ENCODE assay signal across 11 cellular contexts in the genomic region with DNA sequence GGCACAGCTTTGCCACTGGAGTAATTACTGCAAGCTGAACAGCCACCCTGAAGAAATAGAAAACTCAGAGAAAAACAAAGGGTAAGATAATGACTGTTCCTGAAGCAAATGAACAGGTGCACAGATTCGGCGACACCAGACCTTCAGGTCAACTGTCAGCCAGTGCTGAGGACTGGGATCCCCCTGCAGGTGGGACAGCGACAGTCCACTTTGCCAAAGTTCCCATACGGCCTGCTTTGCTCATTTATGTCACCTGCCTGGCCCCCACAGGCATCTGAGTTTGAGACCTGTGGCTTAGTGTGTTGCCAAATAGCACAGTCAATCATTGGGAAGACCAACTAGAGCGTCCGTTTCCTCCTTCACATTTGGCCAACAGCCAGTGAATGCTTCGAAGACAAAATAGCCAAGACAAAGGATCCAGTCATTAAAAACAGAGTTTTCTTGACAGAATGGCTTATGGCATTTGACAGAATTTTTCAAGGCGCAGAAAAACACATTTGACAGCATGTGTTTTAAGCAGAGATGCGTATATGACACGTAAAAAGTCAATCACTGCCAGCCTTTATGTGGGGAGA.
DNase-seq lines count a peak whose midpoint lies in the region; ATAC-seq and TF ChIP-seq lines count a peak whose summit lies in the region.
"Had no signal": no experiment of that assay in that cellular context is flagged by ENCODE, and none has a peak within 500 bp of the region (broad histone marks: within the 10 kb centered on the region; RNA-seq: fewer than 3 reads in every experiment).

No MANE protein-coding gene starts in this region.

- H3K4me2 ChIP-seq in neural cell (ENCODE audit: low read length), result no peak overlapping the region

- H3K27ac ChIP-seq in brain microvascular endothelial cell (no peak overlapping the region), neural cell (ENCODE audit: low read length) (no peak overlapping the region)
- H3K27ac ChIP-seq: sigmoid colon had no signal

- DNase-seq in G401 (ENCODE audit: low spot score), result peak; percentile 53
- no peak for DNase-seq in LNCaP clone FGC (ENCODE audit: low read depth)
- no peak for DNase-seq in brain microvascular endothelial cell
- no peak for DNase-seq in immature natural killer cell
- no peak for DNase-seq in HPDE6-E6E7 (ENCODE audit: extremely low spot score)
- DNase-seq: activated CD4-positive, alpha-beta memory T cell treated with anti-CD3 and anti-CD28 coated beads, Interleukin-2, amount 10 ng/mL, durations not matched to agents 7 days and 5 days; effector CD4-positive, alpha-beta T cell; sigmoid colon had no signal

- in situ Hi-C loops in G401 (cut with HindIII; ENCODE audit: low sequenced_read_pairs) (no loop called here), brain microvascular endothelial cell (cut with HindIII; ENCODE audit: low pct_ligation_motif_present, low sequenced_read_pairs) (no loop called here)

- no peak overlapping the region for H3K9ac ChIP-seq in neural cell (ENCODE audit: low read length)

- H3K9me3 Mint-ChIP-seq in immature natural killer cell, result peaks cover 0 to 1% (median 0%) of the 10 kb centered on the region in 6 donors
- H3K9me3 Mint-ChIP-seq: activated CD4-positive, alpha-beta memory T cell treated with anti-CD3 and anti-CD28 coated beads, Interleukin-2, amount 10 ng/mL, durations not matched to agents 7 days and 5 days had no signal

- H3K36me3 ChIP-seq in brain microvascular endothelial cell (replicated peaks) (no peaks in the 10 kb centered on the region), neural cell (ENCODE audit: insufficient read depth, low read length) (no peaks in the 10 kb centered on the region)
- H3K36me3 ChIP-seq: sigmoid colon had no signal

- no peaks in the 10 kb centered on the region for H3K9me2 ChIP-seq in neural cell (ENCODE audit: insufficient read depth, low read length)

- H3K4me3 Mint-ChIP-seq in immature natural killer cell, result no peak overlapping the region
- H3K4me3 Mint-ChIP-seq: activated CD4-positive, alpha-beta memory T cell treated with anti-CD3 and anti-CD28 coated beads, Interleukin-2, amount 10 ng/mL, durations not matched to agents 7 days and 5 days; activated naive CD8-positive, alpha-beta T cell had no signal

- H3K9me3 ChIP-seq in neural cell (ENCODE audit: low read length), result no peaks in the 10 kb centered on the region

- H3K27me3 ChIP-seq in brain microvascular endothelial cell (replicated peaks) (no peaks in the 10 kb centered on the region), neural cell (ENCODE audit: insufficient read depth, low read depth, low read length) (no peaks in the 10 kb centered on the region)
- H3K27me3 ChIP-seq: sigmoid colon had no signal

- H4K20me1 ChIP-seq in neural cell (ENCODE audit: insufficient read depth), result no peaks in the 10 kb centered on the region

- TF ChIP-seq CTCF in LNCaP clone FGC (IDR thresholded peaks at IDR 0.05; ENCODE audit: control insufficient read depth, extremely low read depth, insufficient read depth) (peak; percentile 30), brain microvascular endothelial cell (IDR thresholded peaks at IDR 0.05; ENCODE audit: low read depth, low read length, missing control alignments) (peak; percentile 39), neural cell (IDR thresholded peaks at IDR 0.05; ENCODE audit: poor library complexity, severe bottlenecking) (no peak)

- H3K27me3 Mint-ChIP-seq in immature natural killer cell (ENCODE audit: low read depth in 3 of 3), result peaks cover 2 to 4% (median 2%) of the 10 kb centered on the region in 3 donors

- no peaks in the 10 kb centered on the region for H3K36me3 Mint-ChIP-seq in immature natural killer cell
- H3K36me3 Mint-ChIP-seq: activated naive CD8-positive, alpha-beta T cell had no signal

- no peak overlapping the region for H3K27ac Mint-ChIP-seq in immature natural killer cell
- H3K27ac Mint-ChIP-seq: activated CD4-positive, alpha-beta memory T cell treated with anti-CD3 and anti-CD28 coated beads, Interleukin-2, amount 10 ng/mL, durations not matched to agents 7 days and 5 days; activated naive CD8-positive, alpha-beta T cell had no signal

- no peaks in the 10 kb centered on the region for H3K79me2 ChIP-seq in neural cell (replicated peaks; ENCODE audit: insufficient read depth, low read length)

- H2AFZ ChIP-seq in neural cell (ENCODE audit: low read depth, low read length), result no peak overlapping the region

- no peak for TF ChIP-seq RAD21 in neural cell (conservative IDR thresholded peaks at IDR 0.05)

- peak; percentile 85 for TF ChIP-seq EP300 in neural cell (conservative IDR thresholded peaks at IDR 0.05; ENCODE audit: poor library complexity, severe bottlenecking)

- no peaks in the 10 kb centered on the region for H3K4me1 Mint-ChIP-seq in immature natural killer cell
- H3K4me1 Mint-ChIP-seq: activated CD4-positive, alpha-beta memory T cell treated with anti-CD3 and anti-CD28 coated beads, Interleukin-2, amount 10 ng/mL, durations not matched to agents 7 days and 5 days had no signal

- H3K4me3 ChIP-seq in LNCaP clone FGC (ENCODE audit: low read depth, low read length) (no peak overlapping the region), brain microvascular endothelial cell (ENCODE audit: low read depth, low read length) (no peak overlapping the region), neural cell (ENCODE audit: low read length) (no peak overlapping the region)
- H3K4me3 ChIP-seq: sigmoid colon had no signal

- ATAC-seq in GM19455 (IDR thresholded peaks at IDR 0.05; ENCODE audit: unreplicated experiment), result no peak

- no peaks in the 10 kb centered on the region for H3F3A ChIP-seq in neural cell (ENCODE audit: insufficient read depth, low read length, poor library complexity, severe bottlenecking)

TF ChIP-seq in neural cell, 6 proteins besides CTCF, POLR2A, EP300 and RAD21:
- no peak for TF ChIP-seq EZH2 (IDR thresholded peaks at IDR 0.05; ENCODE audit: borderline replicate concordance, insufficient read depth, low read length, poor library complexity, severe bottlenecking)
- TF ChIP-seq TAF1 (IDR thresholded peaks at IDR 0.05; ENCODE audit: low read depth), result no peak
- peak; percentile 18 for TF ChIP-seq SMC3 (conservative IDR thresholded peaks at IDR 0.05; ENCODE audit: poor library complexity)
- peak; percentile 37 for TF ChIP-seq POLR2AphosphoS5 (IDR thresholded peaks at IDR 0.05)
- TF ChIP-seq MXI1 (conservative IDR thresholded peaks at IDR 0.05; ENCODE audit: poor library complexity, severe bottlenecking), result no peak
- TF ChIP-seq, protein P1, sequence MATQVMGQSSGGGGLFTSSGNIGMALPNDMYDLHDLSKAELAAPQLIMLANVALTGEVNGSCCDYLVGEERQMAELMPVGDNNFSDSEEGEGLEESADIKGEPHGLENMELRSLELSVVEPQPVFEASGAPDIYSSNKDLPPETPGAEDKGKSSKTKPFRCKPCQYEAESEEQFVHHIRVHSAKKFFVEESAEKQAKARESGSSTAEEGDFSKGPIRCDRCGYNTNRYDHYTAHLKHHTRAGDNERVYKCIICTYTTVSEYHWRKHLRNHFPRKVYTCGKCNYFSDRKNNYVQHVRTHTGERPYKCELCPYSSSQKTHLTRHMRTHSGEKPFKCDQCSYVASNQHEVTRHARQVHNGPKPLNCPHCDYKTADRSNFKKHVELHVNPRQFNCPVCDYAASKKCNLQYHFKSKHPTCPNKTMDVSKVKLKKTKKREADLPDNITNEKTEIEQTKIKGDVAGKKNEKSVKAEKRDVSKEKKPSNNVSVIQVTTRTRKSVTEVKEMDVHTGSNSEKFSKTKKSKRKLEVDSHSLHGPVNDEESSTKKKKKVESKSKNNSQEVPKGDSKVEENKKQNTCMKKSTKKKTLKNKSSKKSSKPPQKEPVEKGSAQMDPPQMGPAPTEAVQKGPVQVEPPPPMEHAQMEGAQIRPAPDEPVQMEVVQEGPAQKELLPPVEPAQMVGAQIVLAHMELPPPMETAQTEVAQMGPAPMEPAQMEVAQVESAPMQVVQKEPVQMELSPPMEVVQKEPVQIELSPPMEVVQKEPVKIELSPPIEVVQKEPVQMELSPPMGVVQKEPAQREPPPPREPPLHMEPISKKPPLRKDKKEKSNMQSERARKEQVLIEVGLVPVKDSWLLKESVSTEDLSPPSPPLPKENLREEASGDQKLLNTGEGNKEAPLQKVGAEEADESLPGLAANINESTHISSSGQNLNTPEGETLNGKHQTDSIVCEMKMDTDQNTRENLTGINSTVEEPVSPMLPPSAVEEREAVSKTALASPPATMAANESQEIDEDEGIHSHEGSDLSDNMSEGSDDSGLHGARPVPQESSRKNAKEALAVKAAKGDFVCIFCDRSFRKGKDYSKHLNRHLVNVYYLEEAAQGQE (IDR thresholded peaks at IDR 0.05; ENCODE audit: borderline replicate concordance), result no peak
